In the genomic region with DNA sequence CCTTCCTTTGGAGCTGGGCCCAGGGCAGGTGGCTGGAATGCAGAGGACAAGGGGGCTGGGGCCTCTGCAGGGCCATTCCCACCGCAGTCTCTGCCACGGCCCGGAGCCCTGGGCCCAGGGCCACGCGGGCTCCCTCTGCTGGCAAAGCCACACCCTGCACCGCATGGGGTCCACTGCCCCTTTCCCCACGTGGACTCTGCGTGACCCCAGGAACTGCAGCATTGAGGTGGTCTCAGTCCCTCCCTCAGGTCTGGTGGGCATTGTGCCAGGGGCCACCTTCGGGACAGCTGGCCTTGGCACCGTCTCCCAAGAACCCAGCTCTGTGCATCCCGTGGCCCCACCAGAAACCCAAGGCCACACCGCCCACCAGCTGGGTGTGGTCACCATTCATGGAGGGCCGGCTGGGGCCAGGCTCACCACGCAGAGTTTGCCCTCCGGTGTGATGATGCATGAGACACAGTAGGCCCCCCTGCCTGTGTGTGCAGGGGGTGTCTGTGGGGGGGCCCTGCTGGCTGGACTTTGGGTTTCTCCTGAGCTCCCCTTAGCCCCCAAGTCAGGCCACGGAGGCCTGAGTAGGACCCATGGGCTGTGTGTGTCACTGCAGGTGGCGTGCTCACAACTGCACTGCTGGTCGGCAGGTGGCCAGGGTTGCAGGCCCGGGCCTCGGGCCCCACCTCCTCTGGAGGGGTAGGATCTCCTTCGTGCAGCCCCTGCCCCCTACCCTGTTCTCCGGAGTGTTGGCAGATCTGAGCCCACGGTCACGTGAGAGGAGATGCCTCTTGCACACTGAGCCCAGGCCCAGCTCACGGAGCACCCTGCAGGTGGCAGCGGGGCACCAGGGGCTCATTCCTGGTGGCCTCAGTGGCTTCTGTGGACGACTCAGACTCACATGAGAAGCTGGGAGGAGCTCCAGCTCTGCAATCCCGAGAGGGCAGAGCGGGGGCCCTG, we compare ENCODE assay signal across 1 cellular context.
TF ChIP-seq lines count a peak whose summit lies in the region.

No MANE protein-coding gene starts in this region.

TF ChIP-seq in HepG2, 621 proteins besides CTCF, POLR2A, EP300 and RAD21 (continued from another document and continues in another):
- TF ChIP-seq, protein P1, sequence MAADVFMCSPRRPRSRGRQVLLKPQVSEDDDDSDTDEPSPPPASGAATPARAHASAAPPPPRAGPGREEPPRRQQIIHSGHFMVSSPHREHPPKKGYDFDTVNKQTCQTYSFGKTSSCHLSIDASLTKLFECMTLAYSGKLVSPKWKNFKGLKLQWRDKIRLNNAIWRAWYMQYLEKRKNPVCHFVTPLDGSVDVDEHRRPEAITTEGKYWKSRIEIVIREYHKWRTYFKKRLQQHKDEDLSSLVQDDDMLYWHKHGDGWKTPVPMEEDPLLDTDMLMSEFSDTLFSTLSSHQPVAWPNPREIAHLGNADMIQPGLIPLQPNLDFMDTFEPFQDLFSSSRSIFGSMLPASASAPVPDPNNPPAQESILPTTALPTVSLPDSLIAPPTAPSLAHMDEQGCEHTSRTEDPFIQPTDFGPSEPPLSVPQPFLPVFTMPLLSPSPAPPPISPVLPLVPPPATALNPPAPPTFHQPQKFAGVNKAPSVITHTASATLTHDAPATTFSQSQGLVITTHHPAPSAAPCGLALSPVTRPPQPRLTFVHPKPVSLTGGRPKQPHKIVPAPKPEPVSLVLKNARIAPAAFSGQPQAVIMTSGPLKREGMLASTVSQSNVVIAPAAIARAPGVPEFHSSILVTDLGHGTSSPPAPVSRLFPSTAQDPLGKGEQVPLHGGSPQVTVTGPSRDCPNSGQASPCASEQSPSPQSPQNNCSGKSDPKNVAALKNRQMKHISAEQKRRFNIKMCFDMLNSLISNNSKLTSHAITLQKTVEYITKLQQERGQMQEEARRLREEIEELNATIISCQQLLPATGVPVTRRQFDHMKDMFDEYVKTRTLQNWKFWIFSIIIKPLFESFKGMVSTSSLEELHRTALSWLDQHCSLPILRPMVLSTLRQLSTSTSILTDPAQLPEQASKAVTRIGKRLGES (CRISPR knock-in tag; IDR thresholded peaks at IDR 0.05; ENCODE audit: borderline replicate concordance): peak; percentile 94
- TF ChIP-seq KMT2B (CRISPR knock-in tag; IDR thresholded peaks at IDR 0.05) (no peak), TOPORS (CRISPR knock-in tag; IDR thresholded peaks at IDR 0.05) (0 out of 2 replicates have a peak, but pooled peaks have one; percentile 75), ZBTB4 (CRISPR knock-in tag; IDR thresholded peaks at IDR 0.05; ENCODE audit: borderline replicate concordance) (peak; percentile 94; the same call in 1 of the 2 replicates), NR2F1 (CRISPR knock-in tag; IDR thresholded peaks at IDR 0.05) (no peak), RARA (CRISPR knock-in tag; IDR thresholded peaks at IDR 0.05) (peak; percentile 79), SAFB2 (CRISPR knock-in tag; IDR thresholded peaks at IDR 0.05; ENCODE audit: borderline replicate concordance, low read depth) (no peak), DR1 (CRISPR knock-in tag; IDR thresholded peaks at IDR 0.05) (peak; percentile 26; the same call in 1 of the 2 replicates), IRF1 (CRISPR knock-in tag; IDR thresholded peaks at IDR 0.05; ENCODE audit: low read depth) (0 out of 2 replicates have a peak, but pooled peaks have one; percentile 38), SALL2 (CRISPR knock-in tag; IDR thresholded peaks at IDR 0.05) (peak; percentile 79; the same call in 1 of the 2 replicates), ZNF234 (CRISPR knock-in tag; conservative IDR thresholded peaks at IDR 0.05) (no peak), ZNF598 (CRISPR knock-in tag; IDR thresholded peaks at IDR 0.05; ENCODE audit: borderline replicate concordance) (no peak), ZFP36L2 (CRISPR knock-in tag; IDR thresholded peaks at IDR 0.05) (no peak), MAFF (IDR thresholded peaks at IDR 0.05; ENCODE audit: low read depth, low read length) (no peak), ZNF775 (CRISPR knock-in tag; IDR thresholded peaks at IDR 0.05; ENCODE audit: borderline replicate concordance) (no peak), ZMAT5 (CRISPR knock-in tag; IDR thresholded peaks at IDR 0.05; ENCODE audit: borderline replicate concordance, low read depth) (no peak), ZFX (CRISPR knock-in tag; IDR thresholded peaks at IDR 0.05; ENCODE audit: low read depth) (peak; percentile 84), FOXA3 (CRISPR knock-in tag; IDR thresholded peaks at IDR 0.05) (no peak), TEF (CRISPR knock-in tag; IDR thresholded peaks at IDR 0.05) (no peak), ZNF282 (IDR thresholded peaks at IDR 0.05; ENCODE audit: partially characterized antibody) (no peak), MTA1 (CRISPR knock-in tag; IDR thresholded peaks at IDR 0.05; ENCODE audit: borderline replicate concordance) (peak; percentile 87; the same call in 1 of the 2 replicates), ZNF468 (CRISPR knock-in tag; IDR thresholded peaks at IDR 0.05) (no peak), MEIS1 (CRISPR knock-in tag; IDR thresholded peaks at IDR 0.05; ENCODE audit: borderline replicate concordance) (peak; percentile 72; the same call in 1 of the 2 replicates), ZNF225 (CRISPR knock-in tag; IDR thresholded peaks at IDR 0.05) (no peak), SETDB1 (CRISPR knock-in tag; IDR thresholded peaks at IDR 0.05; ENCODE audit: borderline replicate concordance) (0 out of 2 replicates have a peak, but pooled peaks have one; percentile 15), ZNF569 (CRISPR knock-in tag; IDR thresholded peaks at IDR 0.05; ENCODE audit: borderline replicate concordance) (no peak), SMAD9 (CRISPR knock-in tag; IDR thresholded peaks at IDR 0.05) (no peak), ZNF12 (CRISPR knock-in tag; IDR thresholded peaks at IDR 0.05) (peak; percentile 42; the same call in 1 of the 2 replicates), ZNF629 (CRISPR knock-in tag; conservative IDR thresholded peaks at IDR 0.05) (no peak), ZC3H4 (CRISPR knock-in tag; IDR thresholded peaks at IDR 0.05; ENCODE audit: borderline replicate concordance) (no peak; the same call in 1 of the 2 replicates), THAP9 (CRISPR knock-in tag; IDR thresholded peaks at IDR 0.05; ENCODE audit: borderline replicate concordance) (0 out of 2 replicates have a peak, but pooled peaks have one; percentile 48), DMAP1 (CRISPR knock-in tag; IDR thresholded peaks at IDR 0.05) (peak; percentile 70; the same call in 1 of the 2 replicates), ZBTB10 (CRISPR knock-in tag; IDR thresholded peaks at IDR 0.05; ENCODE audit: borderline replicate concordance) (no peak), ATF7 (IDR thresholded peaks at IDR 0.05) (no peak), ATF7 (CRISPR knock-in tag; IDR thresholded peaks at IDR 0.05) (0 out of 2 replicates have a peak, but pooled peaks have one; percentile 30)
- TF ChIP-seq, protein P2, sequence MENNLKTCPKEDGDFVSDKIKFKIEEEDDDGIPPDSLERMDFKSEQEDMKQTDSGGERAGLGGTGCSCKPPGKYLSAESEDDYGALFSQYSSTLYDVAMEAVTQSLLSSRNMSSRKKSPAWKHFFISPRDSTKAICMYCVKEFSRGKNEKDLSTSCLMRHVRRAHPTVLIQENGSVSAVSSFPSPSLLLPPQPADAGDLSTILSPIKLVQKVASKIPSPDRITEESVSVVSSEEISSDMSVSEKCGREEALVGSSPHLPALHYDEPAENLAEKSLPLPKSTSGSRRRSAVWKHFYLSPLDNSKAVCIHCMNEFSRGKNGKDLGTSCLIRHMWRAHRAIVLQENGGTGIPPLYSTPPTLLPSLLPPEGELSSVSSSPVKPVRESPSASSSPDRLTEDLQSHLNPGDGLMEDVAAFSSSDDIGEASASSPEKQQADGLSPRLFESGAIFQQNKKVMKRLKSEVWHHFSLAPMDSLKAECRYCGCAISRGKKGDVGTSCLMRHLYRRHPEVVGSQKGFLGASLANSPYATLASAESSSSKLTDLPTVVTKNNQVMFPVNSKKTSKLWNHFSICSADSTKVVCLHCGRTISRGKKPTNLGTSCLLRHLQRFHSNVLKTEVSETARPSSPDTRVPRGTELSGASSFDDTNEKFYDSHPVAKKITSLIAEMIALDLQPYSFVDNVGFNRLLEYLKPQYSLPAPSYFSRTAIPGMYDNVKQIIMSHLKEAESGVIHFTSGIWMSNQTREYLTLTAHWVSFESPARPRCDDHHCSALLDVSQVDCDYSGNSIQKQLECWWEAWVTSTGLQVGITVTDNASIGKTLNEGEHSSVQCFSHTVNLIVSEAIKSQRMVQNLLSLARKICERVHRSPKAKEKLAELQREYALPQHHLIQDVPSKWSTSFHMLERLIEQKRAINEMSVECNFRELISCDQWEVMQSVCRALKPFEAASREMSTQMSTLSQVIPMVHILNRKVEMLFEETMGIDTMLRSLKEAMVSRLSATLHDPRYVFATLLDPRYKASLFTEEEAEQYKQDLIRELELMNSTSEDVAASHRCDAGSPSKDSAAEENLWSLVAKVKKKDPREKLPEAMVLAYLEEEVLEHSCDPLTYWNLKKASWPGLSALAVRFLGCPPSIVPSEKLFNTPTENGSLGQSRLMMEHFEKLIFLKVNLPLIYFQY (CRISPR knock-in tag; IDR thresholded peaks at IDR 0.05; ENCODE audit: borderline replicate concordance): no peak
- TF ChIP-seq, protein P3, sequence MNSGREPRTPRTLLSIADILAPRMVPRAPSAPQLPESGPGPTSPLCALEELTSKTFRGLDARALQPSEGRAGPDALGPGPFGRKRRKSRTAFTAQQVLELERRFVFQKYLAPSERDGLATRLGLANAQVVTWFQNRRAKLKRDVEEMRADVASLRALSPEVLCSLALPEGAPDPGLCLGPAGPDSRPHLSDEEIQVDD (CRISPR knock-in tag; IDR thresholded peaks at IDR 0.05; ENCODE audit: borderline replicate concordance): no peak; the same call in 1 of the 2 replicates
